ENCODE assay signal across 1 cellular context in genomic region chr21:45034556-45035476, GRCh38.
TF ChIP-seq lines count a peak whose summit lies in the region.

No MANE protein-coding gene starts in this region.

TF ChIP-seq in IMR-90, 13 proteins besides CTCF, POLR2A, EP300 and RAD21:
- TF ChIP-seq RFX5 (IDR thresholded peaks at IDR 0.05; ENCODE audit: low read depth, low read length) (no peak), BHLHE40 (IDR thresholded peaks at IDR 0.05; ENCODE audit: low read depth, low read length) (no peak), ELK1 (IDR thresholded peaks at IDR 0.05; ENCODE audit: borderline replicate concordance, low read depth, low read length) (no peak), FOS (IDR thresholded peaks at IDR 0.05; ENCODE audit: low read depth, low read length) (no peak), NFE2L2 (IDR thresholded peaks at IDR 0.05; ENCODE audit: low read depth, low read length) (no peak)
